Comparison of ENCODE assay signal across 16 cellular contexts in genomic region chr12:80241576-80242273, GRCh38.
DNase-seq lines count a peak whose midpoint lies in the region; ATAC-seq, FAIRE-seq and TF ChIP-seq lines count a peak whose summit lies in the region.
"Had no signal": no experiment of that assay in that cellular context is flagged by ENCODE, and none has a peak within 500 bp of the region (broad histone marks: within the 10 kb centered on the region; RNA-seq: fewer than 3 reads in every experiment).

No MANE protein-coding gene starts in this region.

- H3K4me3 ChIP-seq in endothelial cell of umbilical vein (replicated peaks in 1 of 3; ENCODE audit: insufficient read depth in 1 of 3, low read depth in 1 of 3, low read length in 3 of 3): peak overlapping the region in 1 of 3 experiments; percentile 33
- H3K4me3 ChIP-seq in parathyroid adenoma (ENCODE audit: low read depth, low read length): no peak overlapping the region
- H3K4me3 ChIP-seq in body of pancreas: no peak overlapping the region
- H3K4me3 ChIP-seq: BLaER1 treated with 17β-estradiol and CSF1 and Interleukin-3, amounts not matched to agents 10 nM and 100 nM; pancreas; Peyer's patch; suprapubic skin had no signal

- H3K4me1 ChIP-seq in endothelial cell of umbilical vein (ENCODE audit: control insufficient read depth, extremely low read depth, insufficient read depth, low read length) (peaks cover 22% of the 10 kb centered on the region), parathyroid adenoma (peaks cover 5% of the 10 kb centered on the region), body of pancreas (no peaks in the 10 kb centered on the region)
- H3K4me1 ChIP-seq: BLaER1 treated with 17β-estradiol and CSF1 and Interleukin-3, amounts not matched to agents 10 nM and 100 nM; pancreas; Peyer's patch had no signal

- H3K36me3 ChIP-seq in endothelial cell of umbilical vein (ENCODE audit: control insufficient read depth in 2 of 2, extremely low read depth in 1 of 2, insufficient read depth in 2 of 2, low read length in 2 of 2) (no peaks in the 10 kb centered on the region), parathyroid adenoma (ENCODE audit: control insufficient read depth, insufficient read depth, low read length) (no peaks in the 10 kb centered on the region), body of pancreas (replicated peaks in 1 of 2; ENCODE audit: insufficient read depth in 1 of 2, low read depth in 2 of 2) (no peaks in the 10 kb centered on the region)
- H3K36me3 ChIP-seq: BLaER1 treated with 17β-estradiol and CSF1 and Interleukin-3, amounts not matched to agents 10 nM and 100 nM; pancreas; Peyer's patch; suprapubic skin had no signal

- FAIRE-seq in endothelial cell of umbilical vein (lab: Jason Lieb, UNC) (no peak), GM12891 (lab: Jason Lieb, UNC) (no peak)
- FAIRE-seq: pancreas had no signal

- 61 to 64% methylated on average over 5 of the region's 5 CpGs for WGBS in body of pancreas, 2 donors

- intact Hi-C loops in endothelial cell of umbilical vein (cut with micrococcal nuclease) (loop anchor here (1.0 to 2.0 kb wide), 3 partner anchors 15 to 46 kb away; no protein-coding TSS in a partner anchor), body of pancreas (cut with DNase I) (no loop called here)

- CTCF ChIA-PET in endothelial cell of umbilical vein (lab: Charles Lee): interaction anchor here (0.7 to 2.6 kb wide), 9 partner anchors 11 to 1016 kb away, joined by 3 to 22 read pairs (median 4); no protein-coding TSS in a partner anchor

- H2AFZ ChIP-seq in endothelial cell of umbilical vein (ENCODE audit: low read depth, low read length) (peak overlapping the region; percentile 75), parathyroid adenoma (peak overlapping the region; percentile 28)

- POLR2A ChIA-PET in endothelial cell of umbilical vein (lab: Charles Lee): no interaction called here

- H3K27ac ChIP-seq in endothelial cell of umbilical vein (ENCODE audit: insufficient read depth, low read depth, low read length) (peak overlapping the region; percentile 74), parathyroid adenoma (peak overlapping the region; percentile 19), body of pancreas (no peak overlapping the region)
- H3K27ac ChIP-seq: BLaER1 treated with 17β-estradiol and CSF1 and Interleukin-3, amounts not matched to agents 10 nM and 100 nM; pancreas; Peyer's patch; suprapubic skin had no signal

- no peaks in the 10 kb centered on the region for H4K20me1 ChIP-seq in endothelial cell of umbilical vein (replicated peaks; ENCODE audit: control insufficient read depth, extremely low read depth, insufficient read depth, low read length)
- H4K20me1 ChIP-seq: BLaER1 treated with 17β-estradiol and CSF1 and Interleukin-3, amounts not matched to agents 10 nM and 100 nM had no signal

- H3K9me1 ChIP-seq in endothelial cell of umbilical vein (replicated peaks; ENCODE audit: control insufficient read depth, extremely low read depth, insufficient read depth, low read length): no peaks in the 10 kb centered on the region

- dilution Hi-C loops in endothelial cell of umbilical vein (cut with MboI; ENCODE audit: extremely low pct_ligation_motif_present, low sequenced_read_pairs): no loop called here

- TF ChIP-seq CTCF in endothelial cell of umbilical vein (IDR thresholded peaks at IDR 0.05; ENCODE audit: extremely low read depth in 1 of 2, insufficient read depth in 1 of 2, low read depth in 1 of 2, low read length in 2 of 2) (no peak), parathyroid adenoma (IDR thresholded peaks at IDR 0.05) (no peak), body of pancreas (IDR thresholded peaks at IDR 0.05) (no peak)

- H3K79me2 ChIP-seq in endothelial cell of umbilical vein (ENCODE audit: control insufficient read depth, insufficient read depth, low read length) (no peaks in the 10 kb centered on the region), parathyroid adenoma (no peaks in the 10 kb centered on the region)

- H3K4me2 ChIP-seq in endothelial cell of umbilical vein (ENCODE audit: insufficient read depth, low read length) (peak overlapping the region; percentile 77), parathyroid adenoma (ENCODE audit: low read length) (no peak overlapping the region)
- H3K4me2 ChIP-seq: BLaER1 treated with 17β-estradiol and CSF1 and Interleukin-3, amounts not matched to agents 10 nM and 100 nM had no signal

- H3K9me3 ChIP-seq in endothelial cell of umbilical vein (replicated peaks; ENCODE audit: control insufficient read depth, insufficient read depth, low read length) (no peaks in the 10 kb centered on the region), parathyroid adenoma (ENCODE audit: control insufficient read depth, low read length) (no peaks in the 10 kb centered on the region), body of pancreas (no peaks in the 10 kb centered on the region)
- H3K9me3 ChIP-seq: pancreas, Peyer's patch, suprapubic skin had no signal

- BruUV-seq in endothelial cell of umbilical vein (replicated peaks; lab: Mats Ljungman, UMichigan): TSS peak; percentile 79

- TF ChIP-seq POLR2A in endothelial cell of umbilical vein (IDR thresholded peaks at IDR 0.05; ENCODE audit: low read depth, low read length) (no peak), body of pancreas (IDR thresholded peaks at IDR 0.05) (no peak), GM12891 (IDR thresholded peaks at IDR 0.05; ENCODE audit: low read depth, low read length) (no peak)

- no peaks in the 10 kb centered on the region for H3K27me3 ChIP-seq in endothelial cell of umbilical vein (ENCODE audit: control insufficient read depth in 2 of 2, insufficient read depth in 2 of 2, low read length in 2 of 2)
- no peaks in the 10 kb centered on the region for H3K27me3 ChIP-seq in parathyroid adenoma (ENCODE audit: control insufficient read depth, insufficient read depth, low read length)
- H3K27me3 ChIP-seq in body of pancreas: no peaks in the 10 kb centered on the region
- H3K27me3 ChIP-seq: BLaER1 treated with 17β-estradiol and CSF1 and Interleukin-3, amounts not matched to agents 10 nM and 100 nM; pancreas; Peyer's patch; suprapubic skin had no signal

- peak overlapping the region; percentile 34 for H3K9ac ChIP-seq in endothelial cell of umbilical vein (replicated peaks; ENCODE audit: extremely low read depth, insufficient read depth, low read length)
- no peak overlapping the region for H3K9ac ChIP-seq in parathyroid adenoma
- H3K9ac ChIP-seq: BLaER1 treated with 17β-estradiol and CSF1 and Interleukin-3, amounts not matched to agents 10 nM and 100 nM had no signal

- peak; percentile 10 for DNase-seq in Daoy (ENCODE audit: low read depth)
- DNase-seq in NCI-H69 (lab: John Stamatoyannopoulos, UW): peak; percentile 58
- peak; percentile 67 for DNase-seq in endothelial cell of umbilical vein (ENCODE audit: low read depth, low spot score)
- no peak for DNase-seq in body of pancreas
- DNase-seq in AG20443 (ENCODE audit: low spot score): no peak
- DNase-seq in GM12891 (ENCODE audit: insufficient read length, low spot score): no peak
- DNase-seq: DND-41, NCI-H1105 treated with DMSO at 0.1 percent for 48 hours, pancreas, Peyer's patch, T-helper 17 cell had no signal

- ATAC-seq in body of pancreas: no peak
- ATAC-seq in GM21515 (IDR thresholded peaks at IDR 0.05; ENCODE audit: unreplicated experiment): no peak
- ATAC-seq: activated CD4-positive, CD25-positive, alpha-beta regulatory T cell treated with anti-CD3 and anti-CD28 coated beads, Interleukin-2, amount 50 U/mL, for 24 hours; pancreas; T-helper 17 cell had no signal

TF ChIP-seq in endothelial cell of umbilical vein, 7 proteins besides CTCF, POLR2A, EP300 and RAD21:
- TF ChIP-seq MAX (IDR thresholded peaks at IDR 0.05; ENCODE audit: insufficient read depth, insufficient read length) (no peak), GATA2 (IDR thresholded peaks at IDR 0.05; ENCODE audit: insufficient read depth, insufficient read length, low read depth, low read length) (peak; percentile 61)

TF ChIP-seq in GM12891, 5 proteins besides CTCF, POLR2A, EP300 and RAD21:
- TF ChIP-seq POLR2AphosphoS5 (IDR thresholded peaks at IDR 0.05; ENCODE audit: low read depth, low read length): no peak
- no peak for TF ChIP-seq POU2F2 (IDR thresholded peaks at IDR 0.05; ENCODE audit: low read depth, low read length)
- TF ChIP-seq PAX5 (IDR thresholded peaks at IDR 0.05; ENCODE audit: insufficient read depth, low read length, severe bottlenecking): no peak
- TF ChIP-seq TAF1 (IDR thresholded peaks at IDR 0.05; ENCODE audit: low read depth, low read length): no peak
- TF ChIP-seq SPI1 (IDR thresholded peaks at IDR 0.05; ENCODE audit: low read depth, low read length): no peak

Comparison
In these comparisons a context has a peak if more than half of its experiments do, and no peak if none do; other contexts are left out.
1. DNase-seq: peak in Daoy (single experiment), NCI-H69 (single experiment) and endothelial cell of umbilical vein (single experiment); none in body of pancreas (0 of 4), AG20443 (single experiment) and GM12891 (single experiment).
2. H3K27ac ChIP-seq: peak in endothelial cell of umbilical vein (single experiment) and parathyroid adenoma (single experiment); none in body of pancreas (0 of 4).